ENCODE assay signal across 16 cellular contexts in the genomic region with DNA sequence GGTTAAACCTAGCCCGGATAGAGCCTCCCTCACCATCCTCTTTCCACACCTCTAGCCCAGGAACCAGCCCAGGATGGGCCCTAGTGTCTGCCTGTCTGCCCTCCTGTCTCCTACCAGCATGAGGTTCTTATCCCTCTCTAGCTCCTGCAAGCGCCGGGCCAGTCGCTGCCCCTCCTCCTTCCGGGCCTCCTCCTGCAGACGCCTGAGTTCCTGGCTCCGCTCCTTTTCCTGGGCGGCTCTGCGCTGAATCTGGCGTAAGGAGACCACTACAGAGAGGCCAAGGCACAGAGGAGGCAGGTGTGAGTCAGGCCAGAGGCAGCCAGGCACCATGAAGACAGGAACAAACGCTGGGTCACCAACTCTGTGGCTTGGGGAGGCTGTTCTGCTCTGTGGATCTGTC. TPM values are rescaled to one million over a fixed set of nuclear protein-coding genes. Genes with fewer than 3 reads are reported as not detected.
A peak's percentile ranks its signal among the peaks of the same experiment; 100 is the strongest.
DNase-seq lines count a peak whose midpoint lies in the region; ATAC-seq, FAIRE-seq and TF ChIP-seq lines count a peak whose summit lies in the region.
"Had no signal": no experiment of that assay in that cellular context is flagged by ENCODE, and none has a peak within 500 bp of the region (broad histone marks: within the 10 kb centered on the region; RNA-seq: fewer than 3 reads in every experiment).

No MANE protein-coding gene starts in this region.

- H3K9me3 ChIP-seq in neural progenitor cell (ENCODE audit: low read depth): no peaks in the 10 kb centered on the region
- H3K9me3 ChIP-seq: BE2C had no signal

- no peak for ATAC-seq in HG02610 (IDR thresholded peaks at IDR 0.05; ENCODE audit: unreplicated experiment)
- ATAC-seq: activated T-cell treated with anti-CD3 and anti-CD28 coated beads, Interleukin-2, amount 50 U/mL, for 4 hours; HCT116 had no signal

- no peak overlapping the region for H3K4me3 ChIP-seq in fibroblast of villous mesenchyme (ENCODE audit: low read depth, low read length)
- H3K4me3 ChIP-seq in neural progenitor cell: no peak overlapping the region

- no peak for TF ChIP-seq CTCF in fibroblast of villous mesenchyme (IDR thresholded peaks at IDR 0.05; ENCODE audit: insufficient read depth, low read depth, low read length)
- no peak for TF ChIP-seq CTCF in neural progenitor cell (IDR thresholded peaks at IDR 0.05)
- TF ChIP-seq CTCF in D721Med (IDR thresholded peaks at IDR 0.05; ENCODE audit: insufficient read depth, missing control alignments): no peak

- peaks cover 23% of the 10 kb centered on the region for H3K4me1 Mint-ChIP-seq in neural progenitor cell

- H3K9ac ChIP-seq in neural progenitor cell: no peak overlapping the region

- no peaks in the 10 kb centered on the region for H4K20me1 ChIP-seq in neural progenitor cell (ENCODE audit: low read depth)

- no peaks in the 10 kb centered on the region for H3K36me3 ChIP-seq in neural progenitor cell
- H3K36me3 ChIP-seq: BE2C had no signal

- H3K4me1 ChIP-seq in neural progenitor cell: peaks cover 16% of the 10 kb centered on the region
- H3K4me1 ChIP-seq: BE2C had no signal

- H3K4me2 ChIP-seq in neural progenitor cell: no peak overlapping the region

- no peak overlapping the region for H3K27ac Mint-ChIP-seq in neural progenitor cell

- FAIRE-seq in D721Med (lab: Jason Lieb, UNC): no peak
- FAIRE-seq: endometrium had no signal

- no peak overlapping the region for H2AFZ ChIP-seq in neural progenitor cell (replicated peaks)

- no peak overlapping the region for H3K4me3 Mint-ChIP-seq in neural progenitor cell
- H3K4me3 Mint-ChIP-seq: activated T-cell treated with anti-CD3 and anti-CD28 coated beads, Interleukin-2, amount 50 U/mL, for 4 hours had no signal

- H3K27me3 ChIP-seq in neural progenitor cell: no peaks in the 10 kb centered on the region
- H3K27me3 ChIP-seq: BE2C had no signal

- H3K36me3 Mint-ChIP-seq in neural progenitor cell: peaks cover 12% of the 10 kb centered on the region

- H3K79me2 ChIP-seq in neural progenitor cell (ENCODE audit: low read depth): no peaks in the 10 kb centered on the region

- peak; percentile 76 for DNase-seq in AG08396 (ENCODE audit: low spot score)
- peak; percentile 13 for DNase-seq in T1000 (lab: John Stamatoyannopoulos, UW)
- DNase-seq in fibroblast of villous mesenchyme (ENCODE audit: low read depth): peak; percentile 67
- peak; percentile 70 for DNase-seq in neural progenitor cell (ENCODE audit: low spot score)
- DNase-seq in H4 (ENCODE audit: low spot score): no peak
- DNase-seq in D721Med (ENCODE audit: insufficient read length, low spot score): no peak
- no peak for DNase-seq in stimulated activated CD4-positive, alpha-beta T cell treated with anti-CD3 and anti-CD28 coated beads, Interleukin-4, amount 100 ng/mL, for 24 hours
- DNase-seq: activated T-cell treated with anti-CD3 and anti-CD28 coated beads, Interleukin-2, amount 50 U/mL, for 4 hours; BE2C; midbrain; NCI-H510A treated with DMSO at 0.1 percent for 48 hours; stimulated activated CD4-positive, alpha-beta T cell treated with anti-CD3 and anti-CD28 coated beads, Interleukin-2, amount 100 ng/mL, for 48 hours; T-helper 2 cell had no signal

- H3K27ac ChIP-seq in neural progenitor cell: no peak overlapping the region

- peaks cover 4% of the 10 kb centered on the region for H3K27me3 Mint-ChIP-seq in neural progenitor cell (ENCODE audit: insufficient read depth, low read depth)

- H3F3A ChIP-seq in neural progenitor cell (ENCODE audit: low read depth): peaks cover 17% of the 10 kb centered on the region

- peaks cover 3% of the 10 kb centered on the region for H3K9me3 Mint-ChIP-seq in neural progenitor cell
- H3K9me3 Mint-ChIP-seq: activated T-cell treated with anti-CD3 and anti-CD28 coated beads, Interleukin-2, amount 50 U/mL, for 4 hours had no signal

RNA-seq across cellular contexts. Expression of a gene that starts 4.3 kb away (rescaled TPM):
- not detected in 2 replicates for total RNA-seq in fibroblast of villous mesenchyme
- total RNA-seq in neural progenitor cell (ENCODE audit: low replicate concordance): not detected in 2 replicates
- total RNA-seq in H4 (2014; rRNA removed; shearing (Covaris generic)): not detected in 2 replicates
- total RNA-seq: activated T-cell treated with anti-CD3 and anti-CD28 coated beads, Interleukin-2, amount 50 U/mL, for 4 hours had no signal

RNA-seq across cellular contexts. Expression of a gene that starts 14.5 kb away (rescaled TPM):
- total RNA-seq in fibroblast of villous mesenchyme (14.7 and 16.4 TPM in 2 replicates), neural progenitor cell (ENCODE audit: low replicate concordance) (23.2 and 54.9 TPM in 2 replicates)
- total RNA-seq in H4 (2014; rRNA removed; shearing (Covaris generic)): 12.6 and 12.7 TPM in 2 replicates

RNA-seq across cellular contexts. Expression of a gene that starts 15.2 kb away (rescaled TPM):
- total RNA-seq in fibroblast of villous mesenchyme (20.7 and 22.2 TPM in 2 replicates), neural progenitor cell (ENCODE audit: low replicate concordance) (6.2 and 9.5 TPM in 2 replicates)
- 14.7 and 18.8 TPM in 2 replicates for total RNA-seq in H4 (2014; rRNA removed; shearing (Covaris generic))

RNA-seq across cellular contexts. Expression of a gene that starts 22.9 kb away (rescaled TPM):
- total RNA-seq in fibroblast of villous mesenchyme: not detected in 2 replicates
- not detected in 2 replicates for total RNA-seq in neural progenitor cell (ENCODE audit: low replicate concordance)
- total RNA-seq in H4 (2014; rRNA removed; shearing (Covaris generic)): not detected in 2 replicates
- total RNA-seq: activated T-cell treated with anti-CD3 and anti-CD28 coated beads, Interleukin-2, amount 50 U/mL, for 4 hours had no signal

RNA-seq across cellular contexts. Expression of a gene that starts 27.3 kb away (rescaled TPM):
- total RNA-seq in fibroblast of villous mesenchyme (not detected in 2 replicates), neural progenitor cell (ENCODE audit: low replicate concordance) (17.2 and 17.4 TPM in 2 replicates)
- not detected in 2 replicates for total RNA-seq in H4 (2014; rRNA removed; shearing (Covaris generic))

Comparison
In these comparisons a context has a peak if more than half of its experiments do, and no peak if none do; other contexts are left out.
1. DNase-seq: peak in AG08396 (single experiment), T1000 (single experiment), fibroblast of villous mesenchyme (single experiment) and neural progenitor cell (single experiment); none in H4 (single experiment), D721Med (single experiment) and stimulated activated CD4-positive, alpha-beta T cell treated with anti-CD3 and anti-CD28 coated beads, Interleukin-4, amount 100 ng/mL, for 24 hours (single experiment).